Comparison of ENCODE assay signal across 16 cellular contexts in genomic region chr14:99983251-99984012, GRCh38.
DNase-seq lines count a peak whose midpoint lies in the region; ATAC-seq, FAIRE-seq and TF ChIP-seq lines count a peak whose summit lies in the region.
"Had no signal": no experiment of that assay in that cellular context is flagged by ENCODE, and none has a peak within 500 bp of the region (broad histone marks: within the 10 kb centered on the region; RNA-seq: fewer than 3 reads in every experiment).

No MANE protein-coding gene starts in this region.

- no peaks in the 10 kb centered on the region for H3K27me3 ChIP-seq in CD4-positive, alpha-beta memory T cell (ENCODE audit: insufficient read depth, low read length)
- H3K27me3 ChIP-seq: gastrocnemius medialis had no signal

- ATAC-seq in A549 (no peak), T-helper 17 cell (no peak), left colon (peak; percentile 76), HG02870 (IDR thresholded peaks at IDR 0.05; ENCODE audit: unreplicated experiment) (no peak)

- H3K4me1 ChIP-seq in A549, result peaks cover 23% of the 10 kb centered on the region
- no peaks in the 10 kb centered on the region for H3K4me1 ChIP-seq in CD4-positive, alpha-beta memory T cell (ENCODE audit: insufficient read depth, low read length)
- H3K4me1 ChIP-seq: gastrocnemius medialis had no signal

- peak overlapping the region; percentile 19 to 46; a peak in 3 of 6 replicates for H3K27ac ChIP-seq in A549
- H3K27ac ChIP-seq in CD4-positive, alpha-beta memory T cell (ENCODE audit: low read depth, low read length), result no peak overlapping the region
- H3K27ac ChIP-seq: gastrocnemius medialis, KMS-11 had no signal

- peak overlapping the region in 5 of 7 donors; percentile 20 to 47 (median 33) for H3K27ac Mint-ChIP-seq in CD4-positive, alpha-beta memory T cell
- peak overlapping the region; percentile 3 for H3K27ac Mint-ChIP-seq in T-helper 17 cell
- H3K27ac Mint-ChIP-seq: stimulated activated naive B cell treated with anti-CD40 and anti-IgM and Interleukin-4, amounts not matched to agents 10 μg/mL and 1 μg/mL and 100 μg/mL, for 72 hours had no signal

- no peak for TF ChIP-seq POLR2A in A549 (IDR thresholded peaks at IDR 0.05; ENCODE audit: low read length)

- no peak for FAIRE-seq in A549 (lab: Jason Lieb, UNC)
- FAIRE-seq: HTR-8/SVneo had no signal

- TF ChIP-seq EP300 in A549 (IDR thresholded peaks at IDR 0.05), result no peak

- peaks cover 0 to 5% (median 0%) of the 10 kb centered on the region in 8 donors for H3K9me3 Mint-ChIP-seq in CD4-positive, alpha-beta memory T cell
- H3K9me3 Mint-ChIP-seq: stimulated activated naive B cell treated with anti-CD40 and anti-IgM and Interleukin-4, amounts not matched to agents 10 μg/mL and 1 μg/mL and 100 μg/mL, for 72 hours had no signal

- H3K36me3 Mint-ChIP-seq in CD4-positive, alpha-beta memory T cell, result no peaks in the 10 kb centered on the region
- no peaks in the 10 kb centered on the region for H3K36me3 Mint-ChIP-seq in T-helper 17 cell (ENCODE audit: low read depth)
- H3K36me3 Mint-ChIP-seq: stimulated activated naive B cell treated with anti-CD40 and anti-IgM and Interleukin-4, amounts not matched to agents 10 μg/mL and 1 μg/mL and 100 μg/mL, for 72 hours had no signal

- H3K4me1 Mint-ChIP-seq in CD4-positive, alpha-beta memory T cell, result peaks cover 3 to 11% (median 10%) of the 10 kb centered on the region in 4 donors
- peaks cover 10% of the 10 kb centered on the region for H3K4me1 Mint-ChIP-seq in T-helper 17 cell

- TF ChIP-seq RAD21 in A549 (conservative IDR thresholded peaks at IDR 0.05 in 1 of 2, IDR thresholded peaks at IDR 0.05 in 1 of 2), result no peak

- DNase-seq in A549 (ENCODE audit: low read depth in 1 of 2, low spot score in 1 of 2) (no peak), T-helper 17 cell (no peak), left colon (no peak), AML-193 (lab: John Stamatoyannopoulos, UW) (no peak), NCI-H1092 (lab: John Stamatoyannopoulos, UW) (no peak)
- no peak for DNase-seq in CD4-positive, alpha-beta memory T cell
- DNase-seq in stimulated activated CD4-positive, alpha-beta T cell treated with anti-CD3 and anti-CD28 coated beads, Interleukin-2, amount 100 ng/mL, for 48 hours, result no peak
- DNase-seq: activated CD4-positive, alpha-beta T cell treated with anti-CD3 and anti-CD28 coated beads, Interleukin-2, amount 50 U/mL, for 4 hours; effector CD4-positive, alpha-beta T cell; gastrocnemius medialis; PC-3; stimulated activated CD4-positive, alpha-beta T cell treated with anti-CD3 and anti-CD28 coated beads, Interleukin-2, amount 100 ng/mL, for 24 hours; stimulated activated naive B cell treated with anti-CD40 and anti-IgM and Interleukin-4, amounts not matched to agents 10 μg/mL and 1 μg/mL and 100 μg/mL, for 72 hours had no signal

- whole genome bisulfite sequencing in A549 (ENCODE audit: missing lambda C conversion rate), result 85% methylated on average over 4 of the region's 4 CpGs

- H3K4me3 ChIP-seq in A549, result no peak overlapping the region
- H3K4me3 ChIP-seq in CD4-positive, alpha-beta memory T cell (ENCODE audit: low read length in 2 of 2), result no peak overlapping the region
- H3K4me3 ChIP-seq: gastrocnemius medialis had no signal

- CTCF ChIA-PET in A549 (lab: Yijun Ruan, JAX), result interaction anchor here (0.6 to 7.6 kb wide), 43 partner anchors 8 to 317 kb away, joined by 3 to 173 read pairs (median 7); partner anchors contain the start of gene DEGS2
- CTCF ChIA-PET in CD4-positive, alpha-beta memory T cell (lab: Charles Lee; ENCODE audit: partially characterized antibody), result interaction anchor here (0.6 to 5.4 kb wide), 26 partner anchors 9 to 394 kb away, joined by 3 to 116 read pairs (median 3); no protein-coding TSS in a partner anchor

- no peaks in the 10 kb centered on the region for H3K36me3 ChIP-seq in CD4-positive, alpha-beta memory T cell (ENCODE audit: insufficient read depth, low read length)
- H3K36me3 ChIP-seq: gastrocnemius medialis had no signal

- 0 out of 3 replicates have a peak, but pooled peaks cover 2% of the 10 kb centered on the region for H3K9me3 ChIP-seq in A549
- no peaks in the 10 kb centered on the region for H3K9me3 ChIP-seq in CD4-positive, alpha-beta memory T cell (ENCODE audit: control insufficient read depth in 1 of 2, low read length in 2 of 2)
- H3K9me3 ChIP-seq in T-helper 17 cell (ENCODE audit: control insufficient read depth, low read length, poor library complexity, severe bottlenecking), result no peaks in the 10 kb centered on the region
- H3K9me3 ChIP-seq: gastrocnemius medialis had no signal

- H3K4me2 ChIP-seq in A549, result no peak overlapping the region; the same call in 2 of the 3 replicates
- H3K4me2 ChIP-seq: KMS-11 had no signal

- TF ChIP-seq CTCF in A549 (IDR thresholded peaks at IDR 0.05), result no peak

- H3K27me3 Mint-ChIP-seq in CD4-positive, alpha-beta memory T cell, result no peaks in the 10 kb centered on the region
- no peaks in the 10 kb centered on the region for H3K27me3 Mint-ChIP-seq in T-helper 17 cell

- intact Hi-C loops in CD4-positive, alpha-beta memory T cell (cut with micrococcal nuclease), result loop anchor here (2.0 kb wide), 1 partner anchor 263 kb away; no protein-coding TSS in a partner anchor
- intact Hi-C loops in left colon (cut with DNase I, micrococcal nuclease), result loop anchor here (5.0 to 10.0 kb wide), 2 partner anchors 121 to 124 kb away; no protein-coding TSS in a partner anchor

- POLR2A ChIA-PET in A549 (lab: Yijun Ruan, JAX), result interaction anchor here (0.5 to 0.6 kb wide), 2 partner anchors 48 to 231 kb away, joined by 3 to 4 read pairs; no protein-coding TSS in a partner anchor
- POLR2A ChIA-PET in CD4-positive, alpha-beta memory T cell (lab: Charles Lee; ENCODE audit: partially characterized antibody), result interaction anchor here (0.8 to 2.9 kb wide), 4 partner anchors 82 to 258 kb away, joined by 3 to 18 read pairs (median 6); partner anchors contain the start of gene EVL

- no peak overlapping the region for H3K4me3 Mint-ChIP-seq in CD4-positive, alpha-beta memory T cell
- H3K4me3 Mint-ChIP-seq in T-helper 17 cell, result no peak overlapping the region
- H3K4me3 Mint-ChIP-seq: stimulated activated naive B cell treated with anti-CD40 and anti-IgM and Interleukin-4, amounts not matched to agents 10 μg/mL and 1 μg/mL and 100 μg/mL, for 72 hours had no signal

TF ChIP-seq in A549, 52 proteins besides CTCF, POLR2A, EP300 and RAD21:
- no peak for TF ChIP-seq PHF8 (IDR thresholded peaks at IDR 0.05; ENCODE audit: borderline replicate concordance, low read depth)
- no peak for TF ChIP-seq RFX5 (IDR thresholded peaks at IDR 0.05)
- TF ChIP-seq ATOH8 (CRISPR knock-in tag; IDR thresholded peaks at IDR 0.05; ENCODE audit: low read depth), result no peak
- no peak for TF ChIP-seq ESRRA (IDR thresholded peaks at IDR 0.05; ENCODE audit: borderline replicate concordance, low read length)
- no peak for TF ChIP-seq FOSB (CRISPR knock-in tag; IDR thresholded peaks at IDR 0.05)
- no peak for TF ChIP-seq NFE2L2 (conservative IDR thresholded peaks at IDR 0.05; ENCODE audit: low read length)
- TF ChIP-seq RARB (CRISPR knock-in tag; IDR thresholded peaks at IDR 0.05), result no peak
- TF ChIP-seq GATA3 (IDR thresholded peaks at IDR 0.05; ENCODE audit: borderline replicate concordance), result no peak
- no peak for TF ChIP-seq BHLHE40 (IDR thresholded peaks at IDR 0.05; ENCODE audit: low read depth, low read length)
- no peak for TF ChIP-seq JUNB (IDR thresholded peaks at IDR 0.05)
- TF ChIP-seq KDM1A (IDR thresholded peaks at IDR 0.05; ENCODE audit: low read depth), result no peak
- TF ChIP-seq USF2 (IDR thresholded peaks at IDR 0.05), result no peak
- no peak for TF ChIP-seq HES2 (IDR thresholded peaks at IDR 0.05)
- no peak for TF ChIP-seq PBX3 (IDR thresholded peaks at IDR 0.05)
- TF ChIP-seq RCOR1 (IDR thresholded peaks at IDR 0.05; ENCODE audit: low read depth, low read length), result no peak
- TF ChIP-seq TP53 (CRISPR knock-in tag; IDR thresholded peaks at IDR 0.05), result no peak
- TF ChIP-seq NPAS2 (CRISPR knock-in tag; IDR thresholded peaks at IDR 0.05; ENCODE audit: borderline replicate concordance), result no peak
- TF ChIP-seq FOXS1 (CRISPR knock-in tag; IDR thresholded peaks at IDR 0.05), result no peak
